In genomic region chr1:33802268-33802667, GRCh38 we compare ENCODE assay signal across 8 cellular contexts.
"Had no signal": no experiment of that assay in that cellular context is flagged by ENCODE, and none has a peak within 500 bp of the region (broad histone marks: within the 10 kb centered on the region; RNA-seq: fewer than 3 reads in every experiment).

No MANE protein-coding gene starts in this region.

- ATAC-seq: GM12878 had no signal

- DNase-seq: GDM1, GF-D8 had no signal

- H3K4me3 ChIP-seq: GM12878 had no signal

- FAIRE-seq: G401.6, GM12878, GM12891, GM12892, GM18507, GM19239 had no signal
